Comparison of ENCODE assay signal across 9 cellular contexts in genomic region chr22:38706885-38707180, GRCh38. TPM values are rescaled to one million over a fixed set of nuclear protein-coding genes. Genes with fewer than 3 reads are reported as not detected.
DNase-seq lines count a peak whose midpoint lies in the region; ATAC-seq and TF ChIP-seq lines count a peak whose summit lies in the region.
"Had no signal": no experiment of that assay in that cellular context is flagged by ENCODE, and none has a peak within 500 bp of the region (broad histone marks: within the 10 kb centered on the region; RNA-seq: fewer than 3 reads in every experiment).

No MANE protein-coding gene starts in this region.

- H3K9me3 ChIP-seq in heart right ventricle (no peaks in the 10 kb centered on the region), mesodermal cell (ENCODE audit: control insufficient read depth, low read length) (no peaks in the 10 kb centered on the region)

- peak overlapping the region; percentile 90 to 97 (median 93) for H3K4me3 Mint-ChIP-seq in brain

- H3K27me3 Mint-ChIP-seq in brain: peaks cover 3% of the 10 kb centered on the region

- H3K4me3 ChIP-seq in heart right ventricle: peak overlapping the region; percentile 74 to 98 (median 88)
- peak overlapping the region; percentile 84 for H3K4me3 ChIP-seq in mesodermal cell (ENCODE audit: extremely low read depth, insufficient read depth, low read length, poor library complexity, severe bottlenecking)
- peak overlapping the region; percentile 82 for H3K4me3 ChIP-seq in urinary bladder (ENCODE audit: low read depth, low read length)

- WGBS in heart right ventricle, 2 donors: 3 to 10% methylated on average over 4 of the region's 4 CpGs
- 0% methylated on average over 1 of the region's 4 CpGs; no CpG with 5 or more reads in 1 of the 2 experiments for WGBS in mesodermal cell (ENCODE audit: insufficient coverage in 2 of 2), 2 experiments
- 2% methylated on average over 4 of the region's 4 CpGs for WGBS in urinary bladder

- intact Hi-C loops in heart right ventricle (cut with DNase I): loop anchor here in 4 of 10 donors (1.0 to 10.0 kb wide), 4 partner anchors 45 to 202 kb away; partner anchors contain the start of genes SUN2 (in 2 of the 4) and DDX17 (in 1 of the 4)
- intact Hi-C loops in cardiac septum (cut with DNase I): no loop called here

- H3K27me3 ChIP-seq in heart right ventricle: no peaks in the 10 kb centered on the region

- H3K4me1 Mint-ChIP-seq in brain: peaks cover 75% of the 10 kb centered on the region

- peaks cover 22% of the 10 kb centered on the region for H3K36me3 Mint-ChIP-seq in brain

- ATAC-seq in heart right ventricle (no peak), GM19452 (IDR thresholded peaks at IDR 0.05; ENCODE audit: unreplicated experiment) (no peak)

- H3K27ac Mint-ChIP-seq in brain: peak overlapping the region; percentile 76 to 94 (median 90)

- H3K4me1 ChIP-seq in heart right ventricle (peaks cover 8 to 53% (median 45%) of the 10 kb centered on the region in 9 donors), mesodermal cell (ENCODE audit: control insufficient read depth, insufficient read depth, low read length, poor library complexity, severe bottlenecking) (peaks cover 20% of the 10 kb centered on the region), urinary bladder (ENCODE audit: insufficient read depth) (peaks cover 4% of the 10 kb centered on the region)

- H3K27ac ChIP-seq in heart right ventricle: peak overlapping the region in 9 of 10 donors; percentile 86 to 98 (median 95)
- H3K27ac ChIP-seq in mesodermal cell (ENCODE audit: low read depth, low read length, severe bottlenecking): peak overlapping the region; percentile 85
- peak overlapping the region; percentile 92 for H3K27ac ChIP-seq in urinary bladder (ENCODE audit: low read depth)

- TF ChIP-seq CTCF in heart right ventricle (IDR thresholded peaks at IDR 0.05): no peak
- TF ChIP-seq CTCF in brain (conservative IDR thresholded peaks at IDR 0.05): no peak

- no peak for DNase-seq in heart right ventricle
- DNase-seq in cardiac septum (ENCODE audit: low spot score): no peak
- no peak for DNase-seq in NK-92 treated with Interleukin-12 subunit alpha and Interleukin-12 subunit beta, amount 100 ng/mL, for 24 hours (lab: John Stamatoyannopoulos, UW)
- no peak for DNase-seq in activated CD8-positive, alpha-beta memory T cell treated with anti-CD3 and anti-CD28 coated beads, Interleukin-2, amount 50 U/mL, for 4 hours
- DNase-seq: NCI-H526 treated with DMSO at 0.1 percent for 48 hours had no signal

- H3K36me3 ChIP-seq in heart right ventricle (peaks cover 0 to 31% (median 7%) of the 10 kb centered on the region in 9 donors), mesodermal cell (ENCODE audit: control insufficient read depth, insufficient read depth, low read length) (peaks cover 28% of the 10 kb centered on the region), urinary bladder (ENCODE audit: insufficient read depth) (no peaks in the 10 kb centered on the region)

- H3K9me3 Mint-ChIP-seq in brain: peaks cover 0 to 5% (median 0%) of the 10 kb centered on the region in 5 experiments

RNA-seq across cellular contexts. Expression of gene GTPBP1, which starts 1.1 kb away (rescaled TPM):
- total RNA-seq in heart right ventricle: 10 to 100 TPM; 23.0 to 53.2 (median 34.2) TPM
- polyA plus RNA-seq in heart right ventricle: 10 to 100 TPM; 13.5 to 18.4 TPM
- 34.3 TPM for total RNA-seq in cardiac septum
- polyA plus RNA-seq in brain (ENCODE audit: insufficient read depth, low read depth, low replicate concordance): 80.4 TPM
- 44.4 TPM for polyA plus RNA-seq in mesodermal cell (2013, experiment 1 of 2)
- 39.6 TPM for polyA plus RNA-seq in mesodermal cell (2013, experiment 2 of 2)
- 30.8 TPM for total RNA-seq in urinary bladder
- polyA plus RNA-seq in urinary bladder: 27.8 TPM

RNA-seq across cellular contexts. Expression of gene JOSD1, which starts 6.1 kb away (rescaled TPM):
- 10 to 100 TPM; 13.7 to 37.3 (median 21.8) TPM for total RNA-seq in heart right ventricle
- 10 to 100 TPM in 1 of 2 donors, 1 to 10 TPM in 1; 9.6 to 24.2 TPM for polyA plus RNA-seq in heart right ventricle
- 24.0 TPM for total RNA-seq in cardiac septum
- 45.7 TPM for polyA plus RNA-seq in brain (ENCODE audit: insufficient read depth, low read depth, low replicate concordance)
- 31.7 TPM for polyA plus RNA-seq in mesodermal cell (2013, experiment 1 of 2)
- polyA plus RNA-seq in mesodermal cell (2013, experiment 2 of 2): 28.9 TPM
- 40.2 TPM for total RNA-seq in urinary bladder
- polyA plus RNA-seq in urinary bladder: 43.9 TPM

RNA-seq across cellular contexts. Expression of gene TOMM22, which starts 25.1 kb away (rescaled TPM):
- total RNA-seq in heart right ventricle (10 to 100 TPM; 55.7 to 86.2 (median 72.2) TPM), cardiac septum (55.7 TPM), urinary bladder (34.4 TPM)
- polyA plus RNA-seq in heart right ventricle (10 to 100 TPM; 23.0 to 40.7 TPM), brain (ENCODE audit: insufficient read depth, low read depth, low replicate concordance) (72.7 TPM), urinary bladder (35.8 TPM)
- 80.7 TPM for polyA plus RNA-seq in mesodermal cell (2013, experiment 1 of 2)
- 74.0 TPM for polyA plus RNA-seq in mesodermal cell (2013, experiment 2 of 2)

RNA-seq across cellular contexts. Expression of gene SUN2, which starts 49.0 kb away (rescaled TPM):
- 100 to 1,000 TPM in 5 of 10 donors, 10 to 100 TPM in 5; 70.2 to 178 (median 97.2) TPM for total RNA-seq in heart right ventricle
- 100 to 1,000 TPM in 1 of 2 donors, 10 to 100 TPM in 1; 38.6 to 112 TPM for polyA plus RNA-seq in heart right ventricle
- total RNA-seq in cardiac septum: 130 TPM
- polyA plus RNA-seq in brain (ENCODE audit: insufficient read depth, low read depth, low replicate concordance): 251 TPM
- polyA plus RNA-seq in mesodermal cell (2013, experiment 1 of 2): 68.4 TPM
- 49.5 TPM for polyA plus RNA-seq in mesodermal cell (2013, experiment 2 of 2)
- 59.7 TPM for total RNA-seq in urinary bladder
- polyA plus RNA-seq in urinary bladder: 271 TPM

RNA-seq across cellular contexts. Expression of gene CBY1, which starts 50.4 kb away (rescaled TPM):
- total RNA-seq in heart right ventricle (10 to 100 TPM; 33.8 to 51.0 (median 40.5) TPM), cardiac septum (36.9 TPM), urinary bladder (17.0 TPM)
- polyA plus RNA-seq in heart right ventricle (10 to 100 TPM; 41.6 to 74.7 TPM), brain (ENCODE audit: insufficient read depth, low read depth, low replicate concordance) (57.4 TPM), urinary bladder (63.5 TPM)
- 32.2 TPM for polyA plus RNA-seq in mesodermal cell (2013, experiment 1 of 2)
- 29.5 TPM for polyA plus RNA-seq in mesodermal cell (2013, experiment 2 of 2)
